Comparison of ENCODE assay signal across 26 cellular contexts in the genomic region with DNA sequence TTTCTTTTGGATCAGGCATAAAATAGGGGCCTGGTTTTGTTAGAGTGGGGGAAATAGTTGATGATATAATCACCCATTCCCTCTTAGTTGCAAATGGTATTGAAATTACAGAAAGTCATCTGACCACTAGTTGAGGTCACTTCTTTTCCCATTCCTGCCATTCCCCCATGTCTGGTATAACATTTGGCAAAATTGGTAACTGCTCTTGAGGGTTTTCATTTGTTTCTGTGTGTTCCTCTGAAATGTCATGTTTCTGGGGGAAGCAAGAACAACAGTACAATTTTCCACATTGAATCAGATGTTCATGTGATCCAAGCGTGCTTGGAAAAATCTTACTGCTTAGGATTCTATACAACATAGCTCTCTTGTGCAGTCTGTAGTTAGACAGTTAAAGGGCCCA. TPM values are rescaled to one million over a fixed set of nuclear protein-coding genes. Genes with fewer than 3 reads are reported as not detected.
DNase-seq lines count a peak whose midpoint lies in the region; ATAC-seq and TF ChIP-seq lines count a peak whose summit lies in the region.
"Had no signal": no experiment of that assay in that cellular context is flagged by ENCODE, and none has a peak within 500 bp of the region (broad histone marks: within the 10 kb centered on the region; RNA-seq: fewer than 3 reads in every experiment).

No MANE protein-coding gene starts in this region.

- H3F3A ChIP-seq in GM23248 (ENCODE audit: insufficient read depth): peaks cover 5% of the 10 kb centered on the region; the same call in 1 of the 2 replicates

- TF ChIP-seq EP300 in tibial nerve (IDR thresholded peaks at IDR 0.05): no peak

- H3K27ac Mint-ChIP-seq in WTC11: 0 out of 2 replicates have a peak overlapping the region, but pooled peaks have one; percentile 46
- H3K27ac Mint-ChIP-seq: activated B cell treated with CpG ODN at 0.5 μM for 24 hours; activated CD4-positive, alpha-beta T cell treated with anti-CD3 and anti-CD28 coated beads, Interleukin-2, amount 10 ng/mL, durations not matched to agents 7 days and 5 days; CD4-positive, alpha-beta T cell; nephron; stimulated activated naive CD8-positive, alpha-beta T cell treated with anti-CD3 and anti-CD28 coated beads, Interleukin-15, Interleukin-2, amounts not matched to agents 100 ng/mL and 50 ng/mL, for 24 hours had no signal

- peaks cover 7% of the 10 kb centered on the region for H3K9me3 Mint-ChIP-seq in WTC11
- H3K9me3 Mint-ChIP-seq: activated B cell treated with CpG ODN at 0.5 μM for 24 hours; activated T-cell treated with anti-CD3 and anti-CD28 coated beads, Interleukin-2, amount 50 U/mL, for 4 hours; CD4-positive, alpha-beta T cell had no signal

- no peaks in the 10 kb centered on the region for H4K20me1 ChIP-seq in GM23248 (ENCODE audit: insufficient read depth)

- in situ Hi-C loops in GM23248 (cut with MboI): no loop called here

- H2AFZ ChIP-seq in GM23248: no peak overlapping the region; the same call in 1 of the 2 replicates

- peaks cover 32% of the 10 kb centered on the region for H3K4me1 Mint-ChIP-seq in WTC11
- H3K4me1 Mint-ChIP-seq: activated B cell treated with CpG ODN at 0.5 μM for 24 hours; activated CD4-positive, alpha-beta T cell treated with anti-CD3 and anti-CD28 coated beads, Interleukin-2, amount 10 ng/mL, durations not matched to agents 7 days and 5 days had no signal

- H3K79me2 ChIP-seq in GM23248 (ENCODE audit: insufficient read depth): 0 out of 2 replicates have a peak, but pooled peaks cover 5% of the 10 kb centered on the region

- POLR2A ChIA-PET in WTC11 (lab: Charles Lee): no interaction called here

- no peak overlapping the region for H3K9ac ChIP-seq in GM23248

- H3K4me1 ChIP-seq in GM23248 (ENCODE audit: insufficient read depth): peaks cover 30% of the 10 kb centered on the region
- peaks cover 0 to 8% (median 0%) of the 10 kb centered on the region in 4 donors for H3K4me1 ChIP-seq in tibial nerve
- H3K4me1 ChIP-seq: ascending aorta, foreskin keratinocyte had no signal

- peak overlapping the region; percentile 31 for H3K27ac ChIP-seq in GM23248
- peak overlapping the region in 1 of 4 donors; percentile 56 for H3K27ac ChIP-seq in tibial nerve
- H3K27ac ChIP-seq: ascending aorta, foreskin keratinocyte, SJCRH30 had no signal

- H3K27me3 ChIP-seq in GM23248 (replicated peaks; ENCODE audit: insufficient read depth): no peaks in the 10 kb centered on the region
- no peaks in the 10 kb centered on the region for H3K27me3 ChIP-seq in tibial nerve
- H3K27me3 ChIP-seq: ascending aorta, foreskin keratinocyte, SJCRH30 had no signal

- H3K36me3 ChIP-seq in GM23248 (ENCODE audit: low read depth) (no peaks in the 10 kb centered on the region), tibial nerve (no peaks in the 10 kb centered on the region)
- H3K36me3 ChIP-seq: ascending aorta, SJCRH30 had no signal

- no peak for TF ChIP-seq POLR2A in tibial nerve (IDR thresholded peaks at IDR 0.05)

- CTCF ChIA-PET in WTC11 (lab: Charles Lee): no interaction called here

- no peak for TF ChIP-seq CTCF in WTC11 (IDR thresholded peaks at IDR 0.05)
- TF ChIP-seq CTCF in tibial nerve (IDR thresholded peaks at IDR 0.05): no peak

- no peaks in the 10 kb centered on the region for H3K9me3 ChIP-seq in GM23248 (ENCODE audit: low read depth)
- no peaks in the 10 kb centered on the region for H3K9me3 ChIP-seq in tibial nerve
- H3K9me3 ChIP-seq: ascending aorta, SJCRH30 had no signal

- intact Hi-C loops in posterior vena cava (cut with DNase I): no loop called here

- no peaks in the 10 kb centered on the region for H3K9me2 ChIP-seq in GM23248 (ENCODE audit: insufficient read depth)

- WGBS in GM23248 (ENCODE audit: low coverage in 1 of 2, low lambda C conversion rate in 2 of 2, missing lambda C conversion rate in 2 of 2), 2 experiments: 37 to 60% methylated on average over 1 of the region's 1 CpG
- WGBS in tibial nerve, 2 donors: 55 to 68% methylated on average over 1 of the region's 1 CpG

- DNase-seq in AG08395 (ENCODE audit: low spot score) (peak; percentile 11), GM23248 (peak; percentile 41), WTC11 (ENCODE audit: low spot score) (no peak), glomerular visceral epithelial cell (ENCODE audit: extremely low spot score) (peak; percentile 6), HK-2 (ENCODE audit: unreplicated experiment) (no peak), tibial nerve (ENCODE audit: low spot score in 2 of 2) (no peak), posterior vena cava (ENCODE audit: low spot score) (no peak)
- no peak for DNase-seq in stimulated activated naive CD8-positive, alpha-beta T cell treated with anti-CD3 and anti-CD28 coated beads, Interleukin-15, Interleukin-2, amounts not matched to agents 100 U/mL and 50 U/mL, for 24 hours
- DNase-seq: activated B cell treated with CpG ODN at 0.5 μM for 24 hours; activated CD4-positive, alpha-beta T cell treated with anti-CD3 and anti-CD28 coated beads, Interleukin-2, amount 10 ng/mL, durations not matched to agents 7 days and 5 days; activated T-cell treated with anti-CD3 and anti-CD28 coated beads, Interleukin-2, amount 50 U/mL, for 4 hours; caudate nucleus; CD4-positive, alpha-beta T cell; cortex of kidney; foreskin keratinocyte; H7; IMR-90; NCI-H1092; NCI-H1694 treated with DMSO at 0.1 percent for 48 hours; NCI-H446 treated with DMSO at 0.1 percent for 48 hours; SJCRH30 had no signal

- no peak overlapping the region for H3K4me3 ChIP-seq in GM23248
- no peak overlapping the region for H3K4me3 ChIP-seq in tibial nerve
- H3K4me3 ChIP-seq: ascending aorta, GM12878, SJCRH30, smooth muscle cell had no signal

- H3K27me3 Mint-ChIP-seq in WTC11 (ENCODE audit: low read depth): no peaks in the 10 kb centered on the region
- H3K27me3 Mint-ChIP-seq: activated B cell treated with CpG ODN at 0.5 μM for 24 hours; activated CD4-positive, alpha-beta T cell treated with anti-CD3 and anti-CD28 coated beads, Interleukin-2, amount 10 ng/mL, durations not matched to agents 7 days and 5 days; CD4-positive, alpha-beta T cell; stimulated activated naive CD8-positive, alpha-beta T cell treated with anti-CD3 and anti-CD28 coated beads, Interleukin-15, Interleukin-2, amounts not matched to agents 100 ng/mL and 50 ng/mL, for 24 hours had no signal

- ATAC-seq in WTC11: no peak
- no peak for ATAC-seq in stimulated activated naive CD8-positive, alpha-beta T cell treated with anti-CD3 and anti-CD28 coated beads, Interleukin-15, Interleukin-2, amounts not matched to agents 100 U/mL and 50 U/mL, for 24 hours
- ATAC-seq: activated T-cell treated with anti-CD3 and anti-CD28 coated beads, Interleukin-2, amount 50 U/mL, for 4 hours; foreskin keratinocyte; GM12878 had no signal

- no peak overlapping the region for H3K4me2 ChIP-seq in GM23248 (ENCODE audit: unreplicated experiment)
- H3K4me2 ChIP-seq: smooth muscle cell had no signal

- H3K4me3 Mint-ChIP-seq in WTC11: no peak overlapping the region
- H3K4me3 Mint-ChIP-seq: activated B cell treated with CpG ODN at 0.5 μM for 24 hours; activated CD4-positive, alpha-beta T cell treated with anti-CD3 and anti-CD28 coated beads, Interleukin-2, amount 10 ng/mL, durations not matched to agents 7 days and 5 days; activated T-cell treated with anti-CD3 and anti-CD28 coated beads, Interleukin-2, amount 50 U/mL, for 4 hours; CD4-positive, alpha-beta T cell; nephron; stimulated activated naive CD8-positive, alpha-beta T cell treated with anti-CD3 and anti-CD28 coated beads, Interleukin-15, Interleukin-2, amounts not matched to agents 100 ng/mL and 50 ng/mL, for 24 hours had no signal

- H3K36me3 Mint-ChIP-seq in WTC11: peaks cover 14% of the 10 kb centered on the region

TF ChIP-seq in WTC11, 78 proteins besides CTCF, POLR2A, EP300 and RAD21:
- TF ChIP-seq, protein P1, sequence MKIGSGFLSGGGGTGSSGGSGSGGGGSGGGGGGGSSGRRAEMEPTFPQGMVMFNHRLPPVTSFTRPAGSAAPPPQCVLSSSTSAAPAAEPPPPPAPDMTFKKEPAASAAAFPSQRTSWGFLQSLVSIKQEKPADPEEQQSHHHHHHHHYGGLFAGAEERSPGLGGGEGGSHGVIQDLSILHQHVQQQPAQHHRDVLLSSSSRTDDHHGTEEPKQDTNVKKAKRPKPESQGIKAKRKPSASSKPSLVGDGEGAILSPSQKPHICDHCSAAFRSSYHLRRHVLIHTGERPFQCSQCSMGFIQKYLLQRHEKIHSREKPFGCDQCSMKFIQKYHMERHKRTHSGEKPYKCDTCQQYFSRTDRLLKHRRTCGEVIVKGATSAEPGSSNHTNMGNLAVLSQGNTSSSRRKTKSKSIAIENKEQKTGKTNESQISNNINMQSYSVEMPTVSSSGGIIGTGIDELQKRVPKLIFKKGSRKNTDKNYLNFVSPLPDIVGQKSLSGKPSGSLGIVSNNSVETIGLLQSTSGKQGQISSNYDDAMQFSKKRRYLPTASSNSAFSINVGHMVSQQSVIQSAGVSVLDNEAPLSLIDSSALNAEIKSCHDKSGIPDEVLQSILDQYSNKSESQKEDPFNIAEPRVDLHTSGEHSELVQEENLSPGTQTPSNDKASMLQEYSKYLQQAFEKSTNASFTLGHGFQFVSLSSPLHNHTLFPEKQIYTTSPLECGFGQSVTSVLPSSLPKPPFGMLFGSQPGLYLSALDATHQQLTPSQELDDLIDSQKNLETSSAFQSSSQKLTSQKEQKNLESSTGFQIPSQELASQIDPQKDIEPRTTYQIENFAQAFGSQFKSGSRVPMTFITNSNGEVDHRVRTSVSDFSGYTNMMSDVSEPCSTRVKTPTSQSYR (CRISPR knock-in tag; IDR thresholded peaks at IDR 0.05): no peak
- no peak for TF ChIP-seq GTF2I (CRISPR knock-in tag; conservative IDR thresholded peaks at IDR 0.05)
- no peak for TF ChIP-seq ZNF317 (CRISPR knock-in tag; IDR thresholded peaks at IDR 0.05; ENCODE audit: borderline replicate concordance, low read depth)

RNA-seq across cellular contexts. Expression of gene AIG1, which starts 7.3 kb away (rescaled TPM):
- total RNA-seq in GM23248 (2014; rRNA removed; shearing (Covaris generic)): 33.1 and 46.9 TPM in 2 replicates
- 44.7 and 50.4 TPM in 2 replicates for polyA plus RNA-seq in GM23248 (2016; fragmentation: Nextera tagmentation; extraction: Ambion mirVana)
- total RNA-seq in WTC11 (2021) (38.8 to 44.0 TPM (median 39.3 TPM) in 3 replicates), tibial nerve (10 to 100 TPM; 18.2 to 23.9 (median 22.2) TPM), posterior vena cava (10 to 100 TPM; 25.8 to 32.7 TPM)

Comparison
In these comparisons a context has a peak if more than half of its experiments do, and no peak if none do; other contexts are left out.
1. DNase-seq: peak in AG08395 (single experiment), GM23248 (single experiment) and glomerular visceral epithelial cell (single experiment); none in WTC11 (single experiment), HK-2 (single experiment), tibial nerve (0 of 2), posterior vena cava (single experiment) and stimulated activated naive CD8-positive, alpha-beta T cell treated with anti-CD3 and anti-CD28 coated beads, Interleukin-15, Interleukin-2, amounts not matched to agents 100 U/mL and 50 U/mL, for 24 hours (single experiment).